In genomic region chr1:205512059-205513045, GRCh38 we compare ENCODE assay signal across 1 cellular context.
TF ChIP-seq lines count a peak whose summit lies in the region.

No MANE protein-coding gene starts in this region.

TF ChIP-seq in HepG2, 621 proteins besides CTCF, POLR2A, EP300 and RAD21 (continued from another document and continues in another):
- TF ChIP-seq MEIS1 (CRISPR knock-in tag; IDR thresholded peaks at IDR 0.05; ENCODE audit: borderline replicate concordance) (no peak), CHD4 (IDR thresholded peaks at IDR 0.05; ENCODE audit: borderline replicate concordance, low read length) (no peak), KDM6A (CRISPR knock-in tag; IDR thresholded peaks at IDR 0.05; ENCODE audit: low read depth) (no peak), ZNF263 (CRISPR knock-in tag; IDR thresholded peaks at IDR 0.05) (peak; percentile 55; the same call in 1 of the 2 replicates), HNF1B (CRISPR knock-in tag; IDR thresholded peaks at IDR 0.05) (peak; percentile 50), ZNF276 (CRISPR knock-in tag; IDR thresholded peaks at IDR 0.05; ENCODE audit: low read depth) (peak; percentile 70; the same call in 1 of the 2 replicates), ZNF597 (CRISPR knock-in tag; IDR thresholded peaks at IDR 0.05) (no peak), KLF16 (CRISPR knock-in tag; IDR thresholded peaks at IDR 0.05) (no peak), MYC (CRISPR knock-in tag; IDR thresholded peaks at IDR 0.05; ENCODE audit: borderline replicate concordance) (peak; percentile 76; the same call in 1 of the 2 replicates), KDM2A (CRISPR knock-in tag; IDR thresholded peaks at IDR 0.05; ENCODE audit: borderline replicate concordance, low read depth) (peak; percentile 64), ZFY (CRISPR knock-in tag; IDR thresholded peaks at IDR 0.05) (peak; percentile 67), ZNF691 (CRISPR knock-in tag; IDR thresholded peaks at IDR 0.05; ENCODE audit: borderline replicate concordance, low read depth) (peak; percentile 68; the same call in 1 of the 2 replicates), HDAC2 (CRISPR knock-in tag; IDR thresholded peaks at IDR 0.05) (peak; percentile 42; the same call in 1 of the 2 replicates), ZKSCAN8 (CRISPR knock-in tag; IDR thresholded peaks at IDR 0.05; ENCODE audit: borderline replicate concordance) (0 out of 2 replicates have a peak, but pooled peaks have one; percentile 16), SAP130 (CRISPR knock-in tag; IDR thresholded peaks at IDR 0.05; ENCODE audit: low read depth) (peak; percentile 70), ZNF407 (CRISPR knock-in tag; IDR thresholded peaks at IDR 0.05; ENCODE audit: not compliant biosample characterization) (peak; percentile 24), GABPB1 (CRISPR knock-in tag; IDR thresholded peaks at IDR 0.05) (peak; percentile 38; the same call in 1 of the 2 replicates), MIER2 (CRISPR knock-in tag; IDR thresholded peaks at IDR 0.05) (0 out of 2 replicates have a peak, but pooled peaks have one; percentile 9), ZBTB34 (CRISPR knock-in tag; IDR thresholded peaks at IDR 0.05) (no peak), ZFP37 (CRISPR knock-in tag; IDR thresholded peaks at IDR 0.05; ENCODE audit: borderline replicate concordance) (no peak), ZNF160 (CRISPR knock-in tag; IDR thresholded peaks at IDR 0.05) (no peak), ZSCAN21 (CRISPR knock-in tag; IDR thresholded peaks at IDR 0.05; ENCODE audit: borderline replicate concordance) (no peak), HMGA1 (CRISPR knock-in tag; conservative IDR thresholded peaks at IDR 0.05) (no peak), HNRNPLL (IDR thresholded peaks at IDR 0.05; ENCODE audit: low read depth, low read length, poor library complexity, severe bottlenecking) (no peak), FOXA1 (IDR thresholded peaks at IDR 0.05) (no peak), FOXA1 (CRISPR knock-in tag; IDR thresholded peaks at IDR 0.05) (peak; percentile 60; the same call in 1 of the 2 replicates), KAT8 (CRISPR knock-in tag; IDR thresholded peaks at IDR 0.05) (peak; percentile 46; the same call in 1 of the 2 replicates), ZNF674 (CRISPR knock-in tag; IDR thresholded peaks at IDR 0.05; ENCODE audit: low read depth) (no peak), LBX2 (CRISPR knock-in tag; IDR thresholded peaks at IDR 0.05; ENCODE audit: borderline replicate concordance) (no peak), ZNF816 (CRISPR knock-in tag; IDR thresholded peaks at IDR 0.05; ENCODE audit: borderline replicate concordance) (no peak), ATF7-NPFF (CRISPR knock-in tag; IDR thresholded peaks at IDR 0.05; ENCODE audit: low read depth) (peak; percentile 14; the same call in 1 of the 2 replicates), ZNF512 (CRISPR knock-in tag; IDR thresholded peaks at IDR 0.05) (no peak), ZNF12 (CRISPR knock-in tag; IDR thresholded peaks at IDR 0.05) (no peak), ZNF775 (CRISPR knock-in tag; IDR thresholded peaks at IDR 0.05; ENCODE audit: borderline replicate concordance) (0 out of 2 replicates have a peak, but pooled peaks have one; percentile 69), AGO2 (optimal IDR thresholded peaks at IDR 0.05; ENCODE audit: low read depth, low read length) (no peak), GFI1 (CRISPR knock-in tag; IDR thresholded peaks at IDR 0.05; ENCODE audit: borderline replicate concordance) (no peak), MAX (IDR thresholded peaks at IDR 0.05) (peak; percentile 42), PAXIP1 (CRISPR knock-in tag; conservative IDR thresholded peaks at IDR 0.05) (peak; percentile 68)
